8 cellular contexts compared by ENCODE assay signal in the genomic region with DNA sequence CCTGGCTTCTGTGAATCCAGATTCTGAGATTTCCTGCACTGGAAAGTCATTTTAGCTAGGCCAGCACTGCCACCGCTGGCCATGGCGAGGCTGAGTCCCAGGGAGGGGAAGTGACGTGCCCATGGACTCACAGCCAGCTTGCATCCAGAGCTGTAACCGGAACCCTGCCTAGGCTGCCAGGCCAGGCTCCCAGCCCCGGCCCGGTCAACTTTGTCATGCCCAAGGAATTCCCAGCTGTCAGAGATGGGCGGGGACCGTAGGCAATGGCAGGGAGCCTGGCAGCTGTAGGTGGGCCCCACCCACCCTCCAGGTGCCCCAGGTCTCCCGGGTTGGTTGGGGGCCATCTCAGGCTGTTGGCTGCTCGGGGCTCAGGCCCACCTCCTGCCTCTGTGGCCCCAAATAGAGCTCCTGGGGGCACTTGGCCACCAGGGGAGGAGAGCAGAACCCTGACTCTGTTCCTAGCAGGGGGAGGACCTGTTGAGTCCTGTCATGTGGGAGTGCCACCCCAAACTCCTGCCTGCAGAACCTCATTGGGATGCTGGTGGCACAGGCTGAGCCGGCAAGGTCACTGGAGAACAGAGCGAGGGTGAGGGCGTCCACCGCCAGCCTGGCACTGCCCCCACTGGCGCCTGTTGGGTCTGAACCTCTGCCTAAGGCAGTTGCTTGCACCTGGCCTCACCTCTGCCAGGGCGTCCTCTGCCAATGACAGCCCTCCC. TPM values are rescaled to one million over a fixed set of nuclear protein-coding genes. Genes with fewer than 3 reads are reported as not detected.
DNase-seq lines count a peak whose midpoint lies in the region; ATAC-seq, FAIRE-seq and TF ChIP-seq lines count a peak whose summit lies in the region.

No MANE protein-coding gene starts in this region.

- POLR2A ChIA-PET in A673 (lab: Charles Lee; ENCODE audit: low non-redundant PET) = no interaction called here

- no TSS peak for BruUV-seq in A673 (replicated peaks; lab: Mats Ljungman, UMichigan)

- H3K4me3 ChIP-seq in bronchial epithelial cell (ENCODE audit: low read depth, low read length) = no peak overlapping the region
- no peak overlapping the region for H3K4me3 ChIP-seq in lower lobe of right lung
- no peak overlapping the region for H3K4me3 ChIP-seq in A673 (ENCODE audit: low read depth, low read length, poor library complexity, severe bottlenecking)

- H3K36me3 ChIP-seq in bronchial epithelial cell (ENCODE audit: control insufficient read depth, insufficient read depth, low read length) (no peaks in the 10 kb centered on the region), lower lobe of right lung (no peaks in the 10 kb centered on the region), A673 (ENCODE audit: insufficient read depth, low read length, poor library complexity, severe bottlenecking) (no peaks in the 10 kb centered on the region)

- H3K9me3 ChIP-seq in lower lobe of right lung = no peaks in the 10 kb centered on the region
- no peaks in the 10 kb centered on the region for H3K9me3 ChIP-seq in A673 (ENCODE audit: low read depth, low read length, poor library complexity, severe bottlenecking)

- H3K4me1 ChIP-seq in lower lobe of right lung (peaks cover 15% of the 10 kb centered on the region), A673 (ENCODE audit: insufficient read depth, low read length, poor library complexity, severe bottlenecking) (no peaks in the 10 kb centered on the region)

- FAIRE-seq in bronchial epithelial cell (lab: Jason Lieb, UNC) = peak; percentile 97

- peak; percentile 96 for DNase-seq in AG08395 (ENCODE audit: low spot score)
- peak; percentile 100 for DNase-seq in NCI-H2029 (lab: John Stamatoyannopoulos, UW)
- DNase-seq in bronchial epithelial cell (ENCODE audit: low read depth) = peak; percentile 92
- DNase-seq in lower lobe of right lung = peak; percentile 77
- DNase-seq in germinal center (ENCODE audit: low spot score) = no peak
- DNase-seq in A673 (ENCODE audit: low spot score) = no peak

- H3K27ac ChIP-seq in lower lobe of right lung = peak overlapping the region; percentile 10
- H3K27ac ChIP-seq in A673 (ENCODE audit: low read depth, low read length, poor library complexity, severe bottlenecking) = no peak overlapping the region

- H3K27me3 ChIP-seq in bronchial epithelial cell (ENCODE audit: control insufficient read depth, insufficient read depth, low read length) (no peaks in the 10 kb centered on the region), lower lobe of right lung (ENCODE audit: low read depth) (no peaks in the 10 kb centered on the region), A673 (replicated peaks; ENCODE audit: insufficient read depth, low read depth, low read length, poor library complexity) (no peaks in the 10 kb centered on the region)

- CTCF ChIA-PET in A673 (lab: Charles Lee) = interaction anchor here (1.1 kb wide), 2 partner anchors 96 to 109 kb away, joined by 3 read pairs; no protein-coding TSS in a partner anchor

- ATAC-seq in lower lobe of right lung (peak; percentile 70 to 73), GM21423 (IDR thresholded peaks at IDR 0.05; ENCODE audit: unreplicated experiment) (no peak), GM18858 (IDR thresholded peaks at IDR 0.05; ENCODE audit: unreplicated experiment) (no peak)

- peak; percentile 11 for TF ChIP-seq CTCF in bronchial epithelial cell (IDR thresholded peaks at IDR 0.05; ENCODE audit: insufficient read depth, low read length, severe bottlenecking)
- no peak for TF ChIP-seq CTCF in lower lobe of right lung (IDR thresholded peaks at IDR 0.05)
- no peak for TF ChIP-seq CTCF in A673 (conservative IDR thresholded peaks at IDR 0.05; ENCODE audit: low read depth, low read length)

- intact Hi-C loops in lower lobe of right lung (cut with DNase I) (loop anchor here (10.0 kb wide), 1 partner anchor 154 kb away; no protein-coding TSS in a partner anchor), A673 (cut with micrococcal nuclease; ENCODE audit: unreplicated experiment) (loop anchor here (5.0 kb wide), 1 partner anchor 57 kb away; a partner anchor contains a TSS)

RNA-seq across cellular contexts. Expression of a gene that starts 57.8 kb away (rescaled TPM):
- total RNA-seq in bronchial epithelial cell = 0.26 TPM in 1 of 2 replicates, not detected in the other
- 0.92 TPM for total RNA-seq in lower lobe of right lung
- total RNA-seq in A673 (2021) = 6.1 and 7.6 TPM in 2 replicates

Comparison
In these comparisons a context has a peak if more than half of its experiments do, and no peak if none do; other contexts are left out.
1. DNase-seq: peak in AG08395 (single experiment), NCI-H2029 (single experiment), bronchial epithelial cell (single experiment) and lower lobe of right lung (single experiment); none in germinal center (single experiment) and A673 (single experiment).
2. ATAC-seq: peak in lower lobe of right lung (2 of 2); none in GM21423 (single experiment) and GM18858 (single experiment).